In the genomic region with DNA sequence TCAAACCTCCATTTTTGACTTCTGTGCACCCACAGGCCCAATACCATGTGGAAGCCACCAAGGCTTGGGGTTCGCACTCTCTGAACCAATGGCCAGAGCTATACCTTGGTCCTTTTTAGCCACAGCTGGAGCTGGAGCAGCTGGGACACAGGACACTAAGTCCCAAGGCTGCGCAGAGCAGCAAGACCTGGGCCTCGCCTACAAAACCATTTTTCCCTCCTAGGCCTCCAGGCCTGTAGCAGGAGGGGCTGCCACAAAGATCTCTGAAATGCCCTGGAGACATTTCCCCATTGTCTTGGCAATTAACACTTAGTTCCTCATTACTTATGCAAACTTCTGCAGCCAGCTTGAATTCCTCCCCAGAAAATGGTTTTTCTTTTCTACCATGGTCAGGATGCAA, we compare ENCODE assay signal across 2 cellular contexts.
TF ChIP-seq lines count a peak whose summit lies in the region.

No MANE protein-coding gene starts in this region.

TF ChIP-seq in HEK293, 187 proteins besides CTCF, POLR2A, EP300 and RAD21 (continued from another document):
- TF ChIP-seq, protein P1, sequence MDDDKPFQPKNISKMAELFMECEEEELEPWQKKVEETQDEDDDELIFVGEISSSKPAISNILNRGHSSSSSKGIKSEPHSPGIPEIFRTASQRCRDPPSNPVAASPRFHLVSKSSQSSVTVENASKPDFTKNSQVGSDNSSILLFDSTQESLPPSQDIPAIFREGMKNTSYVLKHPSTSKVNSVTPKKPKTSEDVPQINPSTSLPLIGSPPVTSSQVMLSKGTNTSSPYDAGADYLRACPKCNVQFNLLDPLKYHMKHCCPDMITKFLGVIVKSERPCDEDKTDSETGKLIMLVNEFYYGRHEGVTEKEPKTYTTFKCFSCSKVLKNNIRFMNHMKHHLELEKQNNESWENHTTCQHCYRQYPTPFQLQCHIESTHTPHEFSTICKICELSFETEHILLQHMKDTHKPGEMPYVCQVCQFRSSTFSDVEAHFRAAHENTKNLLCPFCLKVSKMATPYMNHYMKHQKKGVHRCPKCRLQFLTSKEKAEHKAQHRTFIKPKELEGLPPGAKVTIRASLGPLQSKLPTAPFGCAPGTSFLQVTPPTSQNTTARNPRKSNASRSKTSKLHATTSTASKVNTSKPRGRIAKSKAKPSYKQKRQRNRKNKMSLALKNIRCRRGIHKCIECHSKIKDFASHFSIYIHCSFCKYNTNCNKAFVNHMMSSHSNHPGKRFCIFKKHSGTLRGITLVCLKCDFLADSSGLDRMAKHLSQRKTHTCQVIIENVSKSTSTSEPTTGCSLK (tag by site-specific recombination; IDR thresholded peaks at IDR 0.05): no peak
- TF ChIP-seq, protein P2, sequence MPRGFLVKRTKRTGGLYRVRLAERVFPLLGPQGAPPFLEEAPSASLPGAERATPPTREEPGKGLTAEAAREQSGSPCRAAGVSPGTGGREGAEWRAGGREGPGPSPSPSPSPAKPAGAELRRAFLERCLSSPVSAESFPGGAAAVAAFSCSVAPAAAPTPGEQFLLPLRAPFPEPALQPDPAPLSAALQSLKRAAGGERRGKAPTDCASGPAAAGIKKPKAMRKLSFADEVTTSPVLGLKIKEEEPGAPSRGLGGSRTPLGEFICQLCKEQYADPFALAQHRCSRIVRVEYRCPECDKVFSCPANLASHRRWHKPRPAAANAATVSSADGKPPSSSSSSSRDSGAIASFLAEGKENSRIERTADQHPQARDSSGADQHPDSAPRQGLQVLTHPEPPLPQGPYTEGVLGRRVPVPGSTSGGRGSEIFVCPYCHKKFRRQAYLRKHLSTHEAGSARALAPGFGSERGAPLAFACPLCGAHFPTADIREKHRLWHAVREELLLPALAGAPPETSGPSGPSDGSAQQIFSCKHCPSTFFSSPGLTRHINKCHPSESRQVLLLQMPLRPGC (tag by site-specific recombination; IDR thresholded peaks at IDR 0.05): no peak
- no peak for TF ChIP-seq TRIM28 (IDR thresholded peaks at IDR 0.05; ENCODE audit: borderline replicate concordance, low read length)

TF ChIP-seq in K562, 482 proteins besides CTCF, POLR2A, EP300 and RAD21 (continued from another document):
- TF ChIP-seq, protein P3, sequence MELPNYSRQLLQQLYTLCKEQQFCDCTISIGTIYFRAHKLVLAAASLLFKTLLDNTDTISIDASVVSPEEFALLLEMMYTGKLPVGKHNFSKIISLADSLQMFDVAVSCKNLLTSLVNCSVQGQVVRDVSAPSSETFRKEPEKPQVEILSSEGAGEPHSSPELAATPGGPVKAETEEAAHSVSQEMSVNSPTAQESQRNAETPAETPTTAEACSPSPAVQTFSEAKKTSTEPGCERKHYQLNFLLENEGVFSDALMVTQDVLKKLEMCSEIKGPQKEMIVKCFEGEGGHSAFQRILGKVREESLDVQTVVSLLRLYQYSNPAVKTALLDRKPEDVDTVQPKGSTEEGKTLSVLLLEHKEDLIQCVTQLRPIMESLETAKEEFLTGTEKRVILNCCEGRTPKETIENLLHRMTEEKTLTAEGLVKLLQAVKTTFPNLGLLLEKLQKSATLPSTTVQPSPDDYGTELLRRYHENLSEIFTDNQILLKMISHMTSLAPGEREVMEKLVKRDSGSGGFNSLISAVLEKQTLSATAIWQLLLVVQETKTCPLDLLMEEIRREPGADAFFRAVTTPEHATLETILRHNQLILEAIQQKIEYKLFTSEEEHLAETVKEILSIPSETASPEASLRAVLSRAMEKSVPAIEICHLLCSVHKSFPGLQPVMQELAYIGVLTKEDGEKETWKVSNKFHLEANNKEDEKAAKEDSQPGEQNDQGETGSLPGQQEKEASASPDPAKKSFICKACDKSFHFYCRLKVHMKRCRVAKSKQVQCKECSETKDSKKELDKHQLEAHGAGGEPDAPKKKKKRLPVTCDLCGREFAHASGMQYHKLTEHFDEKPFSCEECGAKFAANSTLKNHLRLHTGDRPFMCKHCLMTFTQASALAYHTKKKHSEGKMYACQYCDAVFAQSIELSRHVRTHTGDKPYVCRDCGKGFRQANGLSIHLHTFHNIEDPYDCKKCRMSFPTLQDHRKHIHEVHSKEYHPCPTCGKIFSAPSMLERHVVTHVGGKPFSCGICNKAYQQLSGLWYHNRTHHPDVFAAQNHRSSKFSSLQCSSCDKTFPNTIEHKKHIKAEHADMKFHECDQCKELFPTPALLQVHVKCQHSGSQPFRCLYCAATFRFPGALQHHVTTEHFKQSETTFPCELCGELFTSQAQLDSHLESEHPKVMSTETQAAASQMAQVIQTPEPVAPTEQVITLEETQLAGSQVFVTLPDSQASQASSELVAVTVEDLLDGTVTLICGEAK (IDR thresholded peaks at IDR 0.05): no peak
- TF ChIP-seq, protein P3 (CRISPR knock-in tag; IDR thresholded peaks at IDR 0.05): no peak
- no peak for TF ChIP-seq TRIM28 (IDR thresholded peaks at IDR 0.05)
